ENCODE assay signal across 8 cellular contexts in genomic region chr5:61275841-61276240, GRCh38. TPM values are rescaled to one million over a fixed set of nuclear protein-coding genes. Genes with fewer than 3 reads are reported as not detected.
DNase-seq lines count a peak whose midpoint lies in the region; ATAC-seq, FAIRE-seq and TF ChIP-seq lines count a peak whose summit lies in the region.

No MANE protein-coding gene starts in this region.

- TF ChIP-seq POLR2A in right lobe of liver (IDR thresholded peaks at IDR 0.05) (no peak), erythroblast (IDR thresholded peaks at IDR 0.05; ENCODE audit: low read length) (no peak)

- H3K27me3 ChIP-seq in adipocyte (replicated peaks; ENCODE audit: control insufficient read depth, insufficient read depth, low read length): no peaks in the 10 kb centered on the region
- no peaks in the 10 kb centered on the region for H3K27me3 ChIP-seq in right lobe of liver
- H3K27me3 ChIP-seq in HAP-1 (ENCODE audit: low read depth): no peaks in the 10 kb centered on the region

- H3K9me3 ChIP-seq in adipocyte (ENCODE audit: control insufficient read depth, low read length) (no peaks in the 10 kb centered on the region), right lobe of liver (no peaks in the 10 kb centered on the region), HAP-1 (no peaks in the 10 kb centered on the region)

- H3K4me3 ChIP-seq in adipocyte (ENCODE audit: low read length): no peak overlapping the region
- H3K4me3 ChIP-seq in right lobe of liver: no peak overlapping the region
- no peak overlapping the region for H3K4me3 ChIP-seq in HAP-1

- H3K36me3 ChIP-seq in adipocyte (ENCODE audit: control insufficient read depth, insufficient read depth, low read length, severe bottlenecking): no peaks in the 10 kb centered on the region
- no peaks in the 10 kb centered on the region for H3K36me3 ChIP-seq in right lobe of liver
- H3K36me3 ChIP-seq in HAP-1 (replicated peaks): no peaks in the 10 kb centered on the region

- FAIRE-seq in GM19239 (lab: Jason Lieb, UNC): no peak

- peak overlapping the region; percentile 65 for H3K9ac ChIP-seq in adipocyte (ENCODE audit: low read length)

- TF ChIP-seq CTCF in right lobe of liver (IDR thresholded peaks at IDR 0.05): no peak

- in situ Hi-C loops in HAP-1 (cut with MboI; ENCODE audit: low sequenced_read_pairs): no loop called here

- DNase-seq in A172 (ENCODE audit: low spot score) (peak; percentile 77), Kasumi-1 (lab: John Stamatoyannopoulos, UW) (peak; percentile 95), adipocyte (ENCODE audit: low read depth) (peak; percentile 62), right lobe of liver (peak; percentile 67 to 81 (median 68)), GM19239 (ENCODE audit: insufficient read length, low spot score) (no peak), HAP-1 (ENCODE audit: low spot score in 2 of 2) (no peak), erythroblast (lab: John Stamatoyannopoulos, UW) (no peak)

- ATAC-seq in right lobe of liver (peak; percentile 75 to 84 (median 80)), HG03571 (IDR thresholded peaks at IDR 0.05; ENCODE audit: unreplicated experiment) (no peak)

- intact Hi-C loops in right lobe of liver (cut with DNase I): no loop called here

- H3K4me1 ChIP-seq in adipocyte (ENCODE audit: control insufficient read depth, insufficient read depth, low read length): peaks cover 45% of the 10 kb centered on the region
- no peaks in the 10 kb centered on the region for H3K4me1 ChIP-seq in right lobe of liver
- H3K4me1 ChIP-seq in HAP-1: no peaks in the 10 kb centered on the region

- 55% methylated on average over 8 of the region's 8 CpGs for WGBS in right lobe of liver (ENCODE audit: insufficient coverage, low coverage, low lambda C conversion rate, missing lambda C conversion rate)

- peak overlapping the region in 2 of 3 donors; percentile 24 to 25 for H3K27ac ChIP-seq in right lobe of liver

RNA-seq across cellular contexts. Expression of gene ZSWIM6, which starts 56.2 kb away (rescaled TPM):
- 5.6 and 5.9 TPM in 2 replicates for total RNA-seq in A172 (2014; rRNA removed; shearing (Covaris generic))
- total RNA-seq in right lobe of liver: 1 to 10 TPM; 2.8 to 7.2 (median 4.1) TPM

Comparison
In these comparisons a context has a peak if more than half of its experiments do, and no peak if none do; other contexts are left out.
1. DNase-seq: peak in A172 (single experiment), Kasumi-1 (2 of 2), adipocyte (single experiment) and right lobe of liver (3 of 3); none in GM19239 (single experiment), HAP-1 (0 of 2) and erythroblast (0 of 2).